ENCODE assay signal across 15 cellular contexts in genomic region chr7:33287738-33288137, GRCh38.
"Had no signal": no experiment of that assay in that cellular context is flagged by ENCODE, and none has a peak within 500 bp of the region (broad histone marks: within the 10 kb centered on the region; RNA-seq: fewer than 3 reads in every experiment).

No MANE protein-coding gene starts in this region.

- H3K9me3 ChIP-seq: adrenal gland, thyroid gland had no signal

- ATAC-seq: activated CD4-positive, CD25-positive, alpha-beta regulatory T cell treated with anti-CD3 and anti-CD28 coated beads, Interleukin-2, amount 50 U/mL, for 24 hours; activated CD8-positive, alpha-beta T cell treated with anti-CD3 and anti-CD28 coated beads, Interleukin-2, amount 10 ng/mL, durations not matched to agents 7 days and 5 days; activated T-cell treated with anti-CD3 and anti-CD28 coated beads, Interleukin-2, amount 50 U/mL, for 4 hours had no signal

- H3K36me3 ChIP-seq: adrenal gland, cardiac muscle cell, thyroid gland had no signal

- DNase-seq: activated CD4-positive, alpha-beta T cell treated with anti-CD3 and anti-CD28 coated beads, Interleukin-2, amount 10 ng/mL, durations not matched to agents 7 days and 5 days; activated CD8-positive, alpha-beta T cell treated with anti-CD3 and anti-CD28 coated beads, Interleukin-2, amount 10 ng/mL, durations not matched to agents 7 days and 5 days; activated effector memory CD4-positive, alpha-beta T cell treated with Interleukin-2 at 50 U/mL for 16 hours; activated T-cell treated with anti-CD3 and anti-CD28 coated beads, Interleukin-2, amount 50 U/mL, for 4 hours; adrenal gland; effector CD8-positive, alpha-beta T cell; glutamatergic neuron; hippocampal formation; islet precursor cell; stimulated activated CD4-positive, alpha-beta T cell treated with anti-CD3 and anti-CD28 coated beads, Interleukin-2, amount 100 ng/mL, for 24 hours; stimulated activated naive CD4-positive, alpha-beta T cell treated with Interleukin-2 at 50 U/mL for 16 hours; T1000; thyroid gland had no signal

- H3K27ac ChIP-seq: adrenal gland, cardiac muscle cell, thyroid gland had no signal

- H3K27me3 ChIP-seq: adrenal gland, cardiac muscle cell, thyroid gland had no signal

- H3K4me3 ChIP-seq: adrenal gland, cardiac muscle cell, thyroid gland had no signal

- H3K4me1 ChIP-seq: adrenal gland, thyroid gland had no signal
